Comparison of ENCODE assay signal across 27 cellular contexts in genomic region chr12:99806304-99806703, GRCh38.
"Had no signal": no experiment of that assay in that cellular context is flagged by ENCODE, and none has a peak within 500 bp of the region (broad histone marks: within the 10 kb centered on the region; RNA-seq: fewer than 3 reads in every experiment).

No MANE protein-coding gene starts in this region.

- H3K4me3 Mint-ChIP-seq: natural killer cell treated with Interleukin-12 subunit alpha and Interleukin-12 subunit beta and Interleukin-15 and Interleukin-18, amount 100 ng/mL, for 72 hours; nephron progenitor cell; neural crest cell; stimulated activated effector memory CD8-positive, alpha-beta T cell treated with anti-CD3 and anti-CD28 coated beads, Interleukin-12 subunit alpha, Interleukin-12 subunit beta, amount 100 ng/mL, for 72 hours; stimulated activated naive B cell treated with anti-CD40 and anti-IgM and Interleukin-4, amounts not matched to agents 10 μg/mL and 1 μg/mL and 100 μg/mL, for 72 hours; stimulated activated naive CD8-positive, alpha-beta T cell treated with anti-CD3 and anti-CD28 coated beads, Interleukin-15, Interleukin-2, amounts not matched to agents 100 ng/mL and 50 ng/mL, for 24 hours had no signal

- H3K9me3 ChIP-seq: neutrophil, pancreas, prostate gland, right lobe of liver, sigmoid colon, stomach, thoracic aorta, thyroid gland, tibial nerve, upper lobe of left lung, vagina had no signal

- H3K27me3 Mint-ChIP-seq: natural killer cell treated with Interleukin-12 subunit alpha and Interleukin-12 subunit beta and Interleukin-15 and Interleukin-18, amount 100 ng/mL, for 72 hours; stimulated activated naive B cell treated with anti-CD40 and anti-IgM and Interleukin-4, amounts not matched to agents 10 μg/mL and 1 μg/mL and 100 μg/mL, for 72 hours; stimulated activated naive CD8-positive, alpha-beta T cell treated with anti-CD3 and anti-CD28 coated beads, Interleukin-15, Interleukin-2, amounts not matched to agents 100 ng/mL and 50 ng/mL, for 24 hours had no signal

- H3K4me3 ChIP-seq: pancreas, prostate gland, right lobe of liver, sigmoid colon, stomach, thoracic aorta, thyroid gland, tibial nerve, upper lobe of left lung, vagina had no signal

- H3K27ac ChIP-seq: neutrophil, pancreas, prostate gland, right lobe of liver, sigmoid colon, stomach, thoracic aorta, thyroid gland, tibial nerve, upper lobe of left lung, vagina had no signal

- H3K4me1 ChIP-seq: prostate gland, thyroid gland, upper lobe of left lung, vagina had no signal

- H3K36me3 Mint-ChIP-seq: natural killer cell treated with Interleukin-12 subunit alpha and Interleukin-12 subunit beta and Interleukin-15 and Interleukin-18, amount 100 ng/mL, for 72 hours; stimulated activated effector memory CD8-positive, alpha-beta T cell treated with anti-CD3 and anti-CD28 coated beads, Interleukin-12 subunit alpha, Interleukin-12 subunit beta, amount 100 ng/mL, for 72 hours; stimulated activated naive B cell treated with anti-CD40 and anti-IgM and Interleukin-4, amounts not matched to agents 10 μg/mL and 1 μg/mL and 100 μg/mL, for 72 hours had no signal

- H3K27ac Mint-ChIP-seq: natural killer cell treated with Interleukin-12 subunit alpha and Interleukin-12 subunit beta and Interleukin-15 and Interleukin-18, amount 100 ng/mL, for 72 hours; nephron progenitor cell; stimulated activated effector memory CD8-positive, alpha-beta T cell treated with anti-CD3 and anti-CD28 coated beads, Interleukin-12 subunit alpha, Interleukin-12 subunit beta, amount 100 ng/mL, for 72 hours; stimulated activated naive B cell treated with anti-CD40 and anti-IgM and Interleukin-4, amounts not matched to agents 10 μg/mL and 1 μg/mL and 100 μg/mL, for 72 hours; stimulated activated naive CD8-positive, alpha-beta T cell treated with anti-CD3 and anti-CD28 coated beads, Interleukin-15, Interleukin-2, amounts not matched to agents 100 ng/mL and 50 ng/mL, for 24 hours had no signal

- FAIRE-seq: small intestine, urothelium cell line had no signal

- H3K36me3 ChIP-seq: neutrophil, pancreas, prostate gland, right lobe of liver, stomach, thyroid gland, tibial nerve, upper lobe of left lung, vagina had no signal

- H3K9me3 Mint-ChIP-seq: nephron progenitor cell; neural crest cell; stimulated activated naive CD8-positive, alpha-beta T cell treated with anti-CD3 and anti-CD28 coated beads, Interleukin-15, Interleukin-2, amounts not matched to agents 100 ng/mL and 50 ng/mL, for 24 hours had no signal

- H3K4me1 Mint-ChIP-seq: nephron progenitor cell; neural crest cell; stimulated activated effector memory CD8-positive, alpha-beta T cell treated with anti-CD3 and anti-CD28 coated beads, Interleukin-12 subunit alpha, Interleukin-12 subunit beta, amount 100 ng/mL, for 72 hours; stimulated activated naive B cell treated with anti-CD40 and anti-IgM and Interleukin-4, amounts not matched to agents 10 μg/mL and 1 μg/mL and 100 μg/mL, for 72 hours had no signal

- DNase-seq: nephron progenitor cell; nucleus accumbens; pancreas; right cardiac atrium; right lobe of liver; sigmoid colon; small intestine; stimulated activated CD4-positive, alpha-beta T cell treated with anti-CD3 and anti-CD28 coated beads, Interleukin-15, amount 100 ng/mL, for 24 hours; stimulated activated CD4-positive, alpha-beta T cell treated with anti-CD3 and anti-CD28 coated beads, Interleukin-2, amount 100 ng/mL, for 24 hours; stimulated activated CD4-positive, alpha-beta T cell treated with anti-CD3 and anti-CD28 coated beads, Interleukin-2, amount 100 ng/mL, for 48 hours; stimulated activated CD4-positive, alpha-beta T cell treated with anti-CD3 and anti-CD28 coated beads, Interleukin-4, amount 100 ng/mL, for 24 hours; stimulated activated naive B cell treated with anti-CD40 and anti-IgM and Interleukin-4, amounts not matched to agents 10 μg/mL and 1 μg/mL and 100 μg/mL, for 72 hours; stimulated activated naive CD4-positive, alpha-beta T cell treated with Interleukin-2 at 50 U/mL for 16 hours; stomach; thyroid gland; trophoblast cell; upper lobe of left lung had no signal

- ATAC-seq: natural killer cell treated with Interleukin-12 subunit alpha and Interleukin-12 subunit beta and Interleukin-15 and Interleukin-18, amount 100 ng/mL, for 72 hours; pancreas; right cardiac atrium; right lobe of liver; stimulated activated effector memory CD8-positive, alpha-beta T cell treated with anti-CD3 and anti-CD28 coated beads, Interleukin-12 subunit alpha, Interleukin-12 subunit beta, amount 100 ng/mL, for 72 hours; stimulated activated naive B cell treated with anti-CD40 and anti-IgM and Interleukin-4, amounts not matched to agents 10 μg/mL and 1 μg/mL and 100 μg/mL, for 72 hours had no signal
